Comparison of ENCODE assay signal across 8 cellular contexts in genomic region chr20:38057351-38057972, GRCh38. TPM values are rescaled to one million over a fixed set of nuclear protein-coding genes. Genes with fewer than 3 reads are reported as not detected.
A peak's percentile ranks its signal among the peaks of the same experiment; 100 is the strongest.
DNase-seq lines count a peak whose midpoint lies in the region; ATAC-seq and TF ChIP-seq lines count a peak whose summit lies in the region.

No MANE protein-coding gene starts in this region.

- peaks cover 16% of the 10 kb centered on the region for H3K36me3 Mint-ChIP-seq in activated naive CD8-positive, alpha-beta T cell treated with anti-CD3 and anti-CD28 coated beads for 36 hours

- H3K27me3 ChIP-seq in BJ (ENCODE audit: control insufficient read depth, insufficient read depth, low read length) (no peaks in the 10 kb centered on the region), psoas muscle (ENCODE audit: insufficient read depth in 3 of 3, low read length in 2 of 3) (no peaks in the 10 kb centered on the region)

- H3K27ac ChIP-seq in psoas muscle = peak overlapping the region; percentile 23

- H3K4me3 ChIP-seq in BJ (ENCODE audit: low read depth, low read length) (no peak overlapping the region), psoas muscle (no peak overlapping the region)

- H3K4me1 Mint-ChIP-seq in activated naive CD8-positive, alpha-beta T cell treated with anti-CD3 and anti-CD28 coated beads for 36 hours = peaks cover 26% of the 10 kb centered on the region

- WGBS in psoas muscle, 3 donors = 10 to 18% (median 10%) methylated on average over 7 of the region's 7 CpGs

- TF ChIP-seq CTCF in BJ (IDR thresholded peaks at IDR 0.05; ENCODE audit: insufficient read depth, low read depth, low read length) (peak; percentile 79), psoas muscle (IDR thresholded peaks at IDR 0.05) (peak; percentile 96)

- no peak overlapping the region for H3K4me3 Mint-ChIP-seq in activated naive CD8-positive, alpha-beta T cell treated with anti-CD3 and anti-CD28 coated beads for 36 hours

- H3K36me3 ChIP-seq in BJ (ENCODE audit: control insufficient read depth, insufficient read depth, low read length) (peaks cover 9% of the 10 kb centered on the region), psoas muscle (ENCODE audit: insufficient read depth in 1 of 2, low read depth in 1 of 2) (peaks cover 24 to 58% of the 10 kb centered on the region in 2 donors)

- no peaks in the 10 kb centered on the region for H3K9me3 ChIP-seq in psoas muscle

- H3K27ac Mint-ChIP-seq in activated naive CD8-positive, alpha-beta T cell treated with anti-CD3 and anti-CD28 coated beads for 36 hours = peak overlapping the region; percentile 83

- CTCF ChIA-PET in BJ (lab: Yijun Ruan, JAX) = interaction anchor here (0.5 to 24.4 kb wide), 38 partner anchors 8 to 1710 kb away, joined by 3 to 482 read pairs (median 4); partner anchors contain the start of gene TGM2

- intact Hi-C loops in cardiac septum (cut with DNase I) (loop anchor here (1.0 to 5.0 kb wide), 2 partner anchors 165 to 265 kb away; no protein-coding TSS in a partner anchor), psoas muscle (cut with DNase I) (loop anchor here (1.0 to 5.0 kb wide), 2 partner anchors 108 to 165 kb away; partner anchors contain the start of gene TGM2 (in 1 of the 2))

- POLR2A ChIA-PET in BJ (lab: Charles Lee) = no interaction called here

- ATAC-seq in GM21381 (IDR thresholded peaks at IDR 0.05; ENCODE audit: unreplicated experiment) = peak; percentile 73
- peak; percentile 92 to 94 (median 94) for ATAC-seq in psoas muscle
- no peak for ATAC-seq in GM19035 (IDR thresholded peaks at IDR 0.05; ENCODE audit: unreplicated experiment)

- peaks cover 35% of the 10 kb centered on the region for H3K4me1 ChIP-seq in psoas muscle

- H3K9me3 Mint-ChIP-seq in activated naive CD8-positive, alpha-beta T cell treated with anti-CD3 and anti-CD28 coated beads for 36 hours = no peaks in the 10 kb centered on the region

- H3K27me3 Mint-ChIP-seq in activated naive CD8-positive, alpha-beta T cell treated with anti-CD3 and anti-CD28 coated beads for 36 hours = no peaks in the 10 kb centered on the region

- DNase-seq in BJ (ENCODE audit: low read depth) (no peak), NCI-H1092 treated with DMSO at 0.1 percent for 48 hours (lab: John Stamatoyannopoulos, UW) (peak; percentile 59), SW480 (ENCODE audit: low spot score) (peak; percentile 80), cardiac septum (ENCODE audit: low spot score) (peak; percentile 90), psoas muscle (peak; percentile 84 to 92)
- DNase-seq in activated naive CD8-positive, alpha-beta T cell treated with anti-CD3 and anti-CD28 coated beads for 36 hours = peak; percentile 58

RNA-seq across cellular contexts. Expression of gene RPRD1B, which starts 23.9 kb away (rescaled TPM):
- polyA plus RNA-seq in BJ (2011; rRNA removed) = 19.7 and 21.0 TPM in 2 replicates
- polyA minus RNA-seq in BJ (2011; rRNA and poly(A)+ RNA removed) = 10.2 and 13.6 TPM in 2 replicates
- 10 to 100 TPM; 37.6 to 42.7 TPM for total RNA-seq in activated naive CD8-positive, alpha-beta T cell treated with anti-CD3 and anti-CD28 coated beads for 36 hours
- total RNA-seq in cardiac septum = 62.2 TPM
- 10 to 100 TPM; 32.7 to 55.7 (median 44.4) TPM for total RNA-seq in psoas muscle
- 10 to 100 TPM; 14.0 to 29.9 (median 29.4) TPM for polyA plus RNA-seq in psoas muscle

RNA-seq across cellular contexts. Expression of gene TTI1, which starts 24.2 kb away (rescaled TPM):
- polyA plus RNA-seq in BJ (2011; rRNA removed) (12.0 and 12.7 TPM in 2 replicates), psoas muscle (10 to 100 TPM; 11.4 to 29.7 (median 19.5) TPM)
- polyA minus RNA-seq in BJ (2011; rRNA and poly(A)+ RNA removed) = 13.1 and 21.2 TPM in 2 replicates
- 10 to 100 TPM; 38.1 to 40.7 TPM for total RNA-seq in activated naive CD8-positive, alpha-beta T cell treated with anti-CD3 and anti-CD28 coated beads for 36 hours
- total RNA-seq in cardiac septum (11.4 TPM), psoas muscle (10 to 100 TPM; 11.9 to 24.0 (median 14.8) TPM)
